Comparison of ENCODE assay signal across 10 cellular contexts in the genomic region with DNA sequence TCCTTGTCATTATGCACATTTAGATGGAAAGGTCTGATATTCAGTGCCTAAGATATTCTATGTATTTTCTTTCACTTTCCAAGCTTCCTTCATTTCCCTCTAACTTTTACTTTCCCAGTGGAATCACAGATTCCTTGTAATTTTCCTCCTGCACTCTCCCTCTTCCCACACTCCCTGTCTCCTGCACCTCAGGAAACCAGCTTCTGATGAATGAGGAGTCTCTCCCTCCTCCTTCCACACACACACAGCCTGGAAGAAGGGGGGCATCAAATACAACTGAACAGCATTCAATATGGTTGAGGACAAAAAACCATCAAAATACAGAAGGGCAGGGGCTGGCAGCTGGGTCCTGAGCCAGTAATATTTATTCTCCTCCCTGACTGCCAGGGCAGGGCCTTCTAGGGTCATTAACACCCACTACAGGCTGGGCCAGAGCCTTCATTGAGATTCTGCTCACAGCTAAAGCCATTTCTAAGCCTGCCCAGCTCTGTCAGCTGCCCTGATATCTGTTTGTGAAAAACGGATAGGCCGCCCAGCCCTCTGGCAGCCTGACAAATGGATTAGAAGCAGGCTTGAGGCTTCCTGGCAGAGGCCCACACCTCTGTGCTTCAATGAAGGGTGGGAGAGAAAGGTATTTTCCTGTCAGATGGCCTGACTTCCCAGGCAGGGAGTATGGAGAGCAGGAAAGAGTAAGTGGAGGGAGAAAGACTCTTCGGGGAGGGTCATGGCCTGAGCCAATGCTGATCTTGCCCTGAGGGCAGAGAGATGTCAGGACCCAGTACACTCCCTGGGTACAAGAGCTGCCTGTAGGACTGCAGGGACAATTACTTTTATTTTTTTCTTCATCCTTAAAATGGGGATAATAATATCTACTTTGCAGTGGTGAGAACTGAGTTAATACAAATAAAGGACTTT.
DNase-seq lines count a peak whose midpoint lies in the region; ATAC-seq and TF ChIP-seq lines count a peak whose summit lies in the region.
"Had no signal": no experiment of that assay in that cellular context is flagged by ENCODE, and none has a peak within 500 bp of the region (broad histone marks: within the 10 kb centered on the region; RNA-seq: fewer than 3 reads in every experiment).

No MANE protein-coding gene starts in this region.

- TF ChIP-seq EP300 in gastroesophageal sphincter (IDR thresholded peaks at IDR 0.05) = no peak

- H3K79me2 ChIP-seq in neural progenitor cell (ENCODE audit: low read depth) = no peaks in the 10 kb centered on the region

- H3K9ac ChIP-seq in neural progenitor cell = no peak overlapping the region

- no peak overlapping the region for H3K4me3 ChIP-seq in gastroesophageal sphincter
- H3K4me3 ChIP-seq in neural progenitor cell = no peak overlapping the region
- H3K4me3 ChIP-seq in mucosa of descending colon = no peak overlapping the region
- H3K4me3 ChIP-seq: uterus had no signal

- no peaks in the 10 kb centered on the region for H4K20me1 ChIP-seq in neural progenitor cell (ENCODE audit: low read depth)

- H3F3A ChIP-seq in neural progenitor cell (ENCODE audit: low read depth) = no peaks in the 10 kb centered on the region

- H3K27ac Mint-ChIP-seq in neural progenitor cell = no peak overlapping the region
- H3K27ac Mint-ChIP-seq in type B pancreatic cell = no peak overlapping the region

- H3K27me3 Mint-ChIP-seq in neural progenitor cell (ENCODE audit: insufficient read depth, low read depth) (no peaks in the 10 kb centered on the region), type B pancreatic cell (peaks cover 17% of the 10 kb centered on the region)

- H3K4me3 Mint-ChIP-seq in neural progenitor cell = no peak overlapping the region
- H3K4me3 Mint-ChIP-seq in type B pancreatic cell = no peak overlapping the region

- ATAC-seq in gastroesophageal sphincter = no peak
- no peak for ATAC-seq in HG03196 (IDR thresholded peaks at IDR 0.05; ENCODE audit: unreplicated experiment)
- ATAC-seq in mucosa of descending colon = no peak

- DNase-seq in D341Med (ENCODE audit: low spot score) (peak; percentile 35), NCI-H510A (lab: John Stamatoyannopoulos, UW) (peak; percentile 12), neural progenitor cell (ENCODE audit: low spot score) (peak; percentile 9), type B pancreatic cell (ENCODE audit: extremely low spot score, unreplicated experiment) (no peak), mucosa of descending colon (no peak)
- DNase-seq in effector CD4-positive, alpha-beta T cell = no peak
- DNase-seq: uterus had no signal

- H3K4me1 ChIP-seq in gastroesophageal sphincter = peaks cover 0 to 21% (median 7%) of the 10 kb centered on the region in 3 donors
- peaks cover 10% of the 10 kb centered on the region for H3K4me1 ChIP-seq in neural progenitor cell
- H3K4me1 ChIP-seq in mucosa of descending colon (ENCODE audit: low read depth) = no peaks in the 10 kb centered on the region
- H3K4me1 ChIP-seq: uterus had no signal

- H3K36me3 ChIP-seq in gastroesophageal sphincter (no peaks in the 10 kb centered on the region), neural progenitor cell (no peaks in the 10 kb centered on the region), mucosa of descending colon (ENCODE audit: low read depth) (no peaks in the 10 kb centered on the region)
- H3K36me3 ChIP-seq: uterus had no signal

- H3K9me3 ChIP-seq in gastroesophageal sphincter (no peaks in the 10 kb centered on the region), neural progenitor cell (ENCODE audit: low read depth) (no peaks in the 10 kb centered on the region), mucosa of descending colon (no peaks in the 10 kb centered on the region)
- H3K9me3 ChIP-seq: uterus had no signal

- WGBS in gastroesophageal sphincter (ENCODE audit: low coverage in 1 of 2), 2 donors = 26 to 33% methylated on average over 1 to 3 of the region's 3 CpGs

- H3K9me3 Mint-ChIP-seq in neural progenitor cell (no peaks in the 10 kb centered on the region), type B pancreatic cell (no peaks in the 10 kb centered on the region)

- peak overlapping the region; percentile 11 for H3K4me2 ChIP-seq in neural progenitor cell

- TF ChIP-seq CTCF in gastroesophageal sphincter (IDR thresholded peaks at IDR 0.05) = no peak
- TF ChIP-seq CTCF in neural progenitor cell (IDR thresholded peaks at IDR 0.05) = no peak
- TF ChIP-seq CTCF in type B pancreatic cell (conservative IDR thresholded peaks at IDR 0.05) = no peak
- TF ChIP-seq CTCF in mucosa of descending colon (IDR thresholded peaks at IDR 0.05) = no peak

- intact Hi-C loops in mucosa of descending colon (cut with DNase I, micrococcal nuclease) = no loop called here

- H3K4me1 Mint-ChIP-seq in neural progenitor cell (peaks cover 12% of the 10 kb centered on the region), type B pancreatic cell (ENCODE audit: unreplicated experiment) (no peaks in the 10 kb centered on the region)

- H3K27me3 ChIP-seq in gastroesophageal sphincter (no peaks in the 10 kb centered on the region), neural progenitor cell (no peaks in the 10 kb centered on the region)
- H3K27me3 ChIP-seq: uterus had no signal

- H3K36me3 Mint-ChIP-seq in neural progenitor cell (no peaks in the 10 kb centered on the region), type B pancreatic cell (no peaks in the 10 kb centered on the region)

- no peak for TF ChIP-seq POLR2A in gastroesophageal sphincter (IDR thresholded peaks at IDR 0.05)

- H2AFZ ChIP-seq in neural progenitor cell (replicated peaks) = peak overlapping the region; percentile 73

- H3K27ac ChIP-seq in gastroesophageal sphincter = peak overlapping the region in 3 of 4 donors; percentile 1 to 41 (median 37)
- H3K27ac ChIP-seq in neural progenitor cell = peak overlapping the region; percentile 44
- H3K27ac ChIP-seq: epithelial cell of prostate, uterus had no signal

Comparison
In these comparisons a context has a peak if more than half of its experiments do, and no peak if none do; other contexts are left out.
1. DNase-seq: peak in D341Med (single experiment), NCI-H510A (single experiment) and neural progenitor cell (single experiment); none in type B pancreatic cell (single experiment), effector CD4-positive, alpha-beta T cell (single experiment) and mucosa of descending colon (0 of 3).